In the genomic region with DNA sequence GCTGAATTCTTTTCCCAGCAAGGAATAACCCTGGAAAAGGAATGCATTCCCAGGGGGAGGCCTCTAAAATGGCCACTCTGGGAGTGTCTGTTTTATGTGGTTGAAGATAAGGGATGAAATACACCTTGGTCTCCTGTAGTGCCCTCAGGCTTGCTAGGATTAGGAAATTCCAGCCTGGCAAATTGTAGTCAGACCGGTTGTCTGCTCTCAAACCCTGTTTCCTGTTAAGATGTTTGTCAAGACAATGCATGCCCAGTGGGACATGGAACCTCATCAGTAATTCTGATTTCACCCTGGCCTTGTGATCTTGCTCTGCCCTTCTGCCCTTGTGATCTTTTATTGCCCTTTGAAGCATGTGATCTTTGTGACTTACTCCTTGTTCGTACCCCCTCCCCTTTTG, we compare ENCODE assay signal across 1 cellular context.
TF ChIP-seq lines count a peak whose summit lies in the region.

No MANE protein-coding gene starts in this region.

TF ChIP-seq in HEK293, 187 proteins besides CTCF, POLR2A, EP300 and RAD21 (continued from another document):
- TF ChIP-seq, protein P1, sequence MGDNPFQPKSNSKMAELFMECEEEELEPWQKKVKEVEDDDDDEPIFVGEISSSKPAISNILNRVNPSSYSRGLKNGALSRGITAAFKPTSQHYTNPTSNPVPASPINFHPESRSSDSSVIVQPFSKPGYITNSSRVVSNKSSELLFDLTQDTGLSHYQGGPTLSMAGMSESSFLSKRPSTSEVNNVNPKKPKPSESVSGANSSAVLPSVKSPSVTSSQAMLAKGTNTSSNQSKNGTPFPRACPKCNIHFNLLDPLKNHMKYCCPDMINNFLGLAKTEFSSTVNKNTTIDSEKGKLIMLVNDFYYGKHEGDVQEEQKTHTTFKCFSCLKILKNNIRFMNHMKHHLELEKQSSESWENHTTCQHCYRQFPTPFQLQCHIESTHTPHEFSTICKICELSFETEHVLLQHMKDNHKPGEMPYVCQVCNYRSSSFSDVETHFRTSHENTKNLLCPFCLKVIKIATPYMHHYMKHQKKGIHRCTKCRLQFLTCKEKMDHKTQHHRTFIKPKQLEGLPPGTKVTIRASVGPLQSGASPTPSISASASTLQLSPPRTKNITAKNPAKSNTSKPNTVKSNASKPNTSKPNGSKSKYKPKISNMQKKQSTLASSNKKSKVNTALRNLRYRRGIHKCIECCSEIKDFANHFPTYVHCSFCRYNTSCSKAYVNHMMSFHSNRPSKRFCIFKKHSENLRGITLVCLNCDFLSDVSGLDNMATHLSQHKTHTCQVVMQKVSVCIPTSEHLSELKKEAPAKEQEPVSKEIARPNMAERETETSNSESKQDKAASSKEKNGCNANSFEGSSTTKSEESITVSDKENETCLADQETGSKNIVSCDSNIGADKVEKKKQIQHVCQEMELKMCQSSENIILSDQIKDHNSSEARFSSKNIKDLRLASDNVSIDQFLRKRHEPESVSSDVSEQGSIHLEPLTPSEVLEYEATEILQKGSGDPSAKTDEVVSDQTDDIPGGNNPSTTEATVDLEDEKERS (tag by site-specific recombination; IDR thresholded peaks at IDR 0.05): peak; percentile 92; the same call in 1 of the 2 replicates
- TF ChIP-seq SP7 (tag by site-specific recombination; IDR thresholded peaks at IDR 0.05) (peak; percentile 38; the same call in 1 of the 2 replicates), IKZF3 (tag by site-specific recombination; IDR thresholded peaks at IDR 0.05) (peak; percentile 73), ZNF629 (tag by site-specific recombination; IDR thresholded peaks at IDR 0.05) (0 out of 2 replicates have a peak, but pooled peaks have one; percentile 14), ZNF510 (tag by site-specific recombination; IDR thresholded peaks at IDR 0.05; ENCODE audit: insufficient replicate concordance) (peak; percentile 78), SETDB1 (IDR thresholded peaks at IDR 0.05; ENCODE audit: insufficient read length, low read length) (peak; percentile 96), ZNF626 (tag by site-specific recombination; IDR thresholded peaks at IDR 0.05) (peak; percentile 93), ZNF10 (tag by site-specific recombination; IDR thresholded peaks at IDR 0.05) (peak; percentile 12; the same call in 1 of the 2 replicates), ZNF157 (tag by site-specific recombination; IDR thresholded peaks at IDR 0.05) (peak; percentile 32; the same call in 1 of the 2 replicates), TRIM28 (IDR thresholded peaks at IDR 0.05; ENCODE audit: borderline replicate concordance, low read length) (peak; percentile 93; the same call in 1 of the 2 replicates)
- TF ChIP-seq, protein P2, sequence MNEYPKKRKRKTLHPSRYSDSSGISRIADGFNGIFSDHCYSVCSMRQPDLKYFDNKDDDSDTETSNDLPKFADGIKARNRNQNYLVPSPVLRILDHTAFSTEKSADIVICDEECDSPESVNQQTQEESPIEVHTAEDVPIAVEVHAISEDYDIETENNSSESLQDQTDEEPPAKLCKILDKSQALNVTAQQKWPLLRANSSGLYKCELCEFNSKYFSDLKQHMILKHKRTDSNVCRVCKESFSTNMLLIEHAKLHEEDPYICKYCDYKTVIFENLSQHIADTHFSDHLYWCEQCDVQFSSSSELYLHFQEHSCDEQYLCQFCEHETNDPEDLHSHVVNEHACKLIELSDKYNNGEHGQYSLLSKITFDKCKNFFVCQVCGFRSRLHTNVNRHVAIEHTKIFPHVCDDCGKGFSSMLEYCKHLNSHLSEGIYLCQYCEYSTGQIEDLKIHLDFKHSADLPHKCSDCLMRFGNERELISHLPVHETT (tag by site-specific recombination; IDR thresholded peaks at IDR 0.05): 0 out of 2 replicates have a peak, but pooled peaks have one; percentile 30
- TF ChIP-seq, protein P3, sequence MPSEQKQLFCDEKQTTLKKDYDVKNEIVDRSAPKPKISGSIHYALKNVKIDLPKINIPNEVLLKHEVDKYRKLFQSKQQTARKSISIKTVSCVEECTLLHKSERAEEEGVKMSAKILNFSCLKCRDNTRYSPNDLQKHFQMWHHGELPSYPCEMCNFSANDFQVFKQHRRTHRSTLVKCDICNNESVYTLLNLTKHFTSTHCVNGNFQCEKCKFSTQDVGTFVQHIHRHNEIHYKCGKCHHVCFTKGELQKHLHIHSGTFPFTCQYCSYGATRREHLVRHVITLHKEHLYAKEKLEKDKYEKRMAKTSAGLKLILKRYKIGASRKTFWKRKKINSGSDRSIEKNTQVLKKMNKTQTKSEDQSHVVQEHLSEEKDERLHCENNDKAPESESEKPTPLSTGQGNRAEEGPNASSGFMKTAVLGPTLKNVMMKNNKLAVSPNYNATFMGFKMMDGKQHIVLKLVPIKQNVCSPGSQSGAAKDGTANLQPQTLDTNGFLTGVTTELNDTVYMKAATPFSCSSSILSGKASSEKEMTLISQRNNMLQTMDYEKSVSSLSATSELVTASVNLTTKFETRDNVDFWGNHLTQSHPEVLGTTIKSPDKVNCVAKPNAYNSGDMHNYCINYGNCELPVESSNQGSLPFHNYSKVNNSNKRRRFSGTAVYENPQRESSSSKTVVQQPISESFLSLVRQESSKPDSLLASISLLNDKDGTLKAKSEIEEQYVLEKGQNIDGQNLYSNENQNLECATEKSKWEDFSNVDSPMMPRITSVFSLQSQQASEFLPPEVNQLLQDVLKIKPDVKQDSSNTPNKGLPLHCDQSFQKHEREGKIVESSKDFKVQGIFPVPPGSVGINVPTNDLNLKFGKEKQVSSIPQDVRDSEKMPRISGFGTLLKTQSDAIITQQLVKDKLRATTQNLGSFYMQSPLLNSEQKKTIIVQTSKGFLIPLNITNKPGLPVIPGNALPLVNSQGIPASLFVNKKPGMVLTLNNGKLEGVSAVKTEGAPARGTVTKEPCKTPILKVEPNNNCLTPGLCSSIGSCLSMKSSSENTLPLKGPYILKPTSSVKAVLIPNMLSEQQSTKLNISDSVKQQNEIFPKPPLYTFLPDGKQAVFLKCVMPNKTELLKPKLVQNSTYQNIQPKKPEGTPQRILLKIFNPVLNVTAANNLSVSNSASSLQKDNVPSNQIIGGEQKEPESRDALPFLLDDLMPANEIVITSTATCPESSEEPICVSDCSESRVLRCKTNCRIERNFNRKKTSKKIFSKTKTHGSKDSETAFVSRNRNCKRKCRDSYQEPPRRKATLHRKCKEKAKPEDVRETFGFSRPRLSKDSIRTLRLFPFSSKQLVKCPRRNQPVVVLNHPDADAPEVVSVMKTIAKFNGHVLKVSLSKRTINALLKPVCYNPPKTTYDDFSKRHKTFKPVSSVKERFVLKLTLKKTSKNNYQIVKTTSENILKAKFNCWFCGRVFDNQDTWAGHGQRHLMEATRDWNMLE (tag by site-specific recombination; conservative IDR thresholded peaks at IDR 0.05; ENCODE audit: low read depth): peak; percentile 37; the same call in 1 of the 2 replicates
TF ChIP-seq in HEK293: peak in this region for 18; not testable (repeated sequence) for 169.
